12 cellular contexts compared by ENCODE assay signal in genomic region chr2:240615830-240616547, GRCh38. TPM values are rescaled to one million over a fixed set of nuclear protein-coding genes. Genes with fewer than 3 reads are reported as not detected.
DNase-seq lines count a peak whose midpoint lies in the region; ATAC-seq and TF ChIP-seq lines count a peak whose summit lies in the region.
"Had no signal": no experiment of that assay in that cellular context is flagged by ENCODE, and none has a peak within 500 bp of the region (broad histone marks: within the 10 kb centered on the region; RNA-seq: fewer than 3 reads in every experiment).

No MANE protein-coding gene starts in this region.

- intact Hi-C loops in lower lobe of right lung (cut with DNase I): no loop called here

- H3K4me1 ChIP-seq in lower lobe of right lung: peaks cover 28% of the 10 kb centered on the region

- H3K9me3 ChIP-seq in WERI-Rb-1 (ENCODE audit: severe bottlenecking) (peaks cover 9% of the 10 kb centered on the region), lower lobe of right lung (no peaks in the 10 kb centered on the region)

- ATAC-seq in lower lobe of right lung (no peak), HG03520 (IDR thresholded peaks at IDR 0.05; ENCODE audit: unreplicated experiment) (no peak), omental fat pad (ENCODE audit: low FRiP score) (no peak)
- ATAC-seq: esophagus mucosa had no signal

- no peak for TF ChIP-seq CTCF in WERI-Rb-1 (IDR thresholded peaks at IDR 0.05; ENCODE audit: low read depth, low read length)
- no peak for TF ChIP-seq CTCF in lower lobe of right lung (IDR thresholded peaks at IDR 0.05)
- TF ChIP-seq CTCF in omental fat pad (IDR thresholded peaks at IDR 0.05): no peak

- DNase-seq in NCI-H2029 (lab: John Stamatoyannopoulos, UW) (peak; percentile 35), NCI-H2029 treated with DMSO at 0.1 percent for 48 hours (lab: John Stamatoyannopoulos, UW) (no peak), DMS 273 treated with DMSO at 0.1 percent for 48 hours (lab: John Stamatoyannopoulos, UW) (peak; percentile 57), WERI-Rb-1 (peak; percentile 2), lower lobe of right lung (peak; percentile 42), SK-N-DZ (ENCODE audit: low spot score) (no peak), omental fat pad (ENCODE audit: low spot score) (no peak)
- DNase-seq: activated CD4-positive, alpha-beta T cell treated with anti-CD3 and anti-CD28 coated beads, Interleukin-2, amount 50 U/mL, for 1 hour; HCEC 1CT had no signal

- H3K4me3 ChIP-seq in WERI-Rb-1 (ENCODE audit: low read depth, low read length) (no peak overlapping the region), lower lobe of right lung (no peak overlapping the region)

- H3K27me3 ChIP-seq in WERI-Rb-1 (ENCODE audit: insufficient read depth, low read depth, severe bottlenecking) (no peaks in the 10 kb centered on the region), lower lobe of right lung (ENCODE audit: low read depth) (no peaks in the 10 kb centered on the region)

- H3K27ac ChIP-seq in WERI-Rb-1: no peak overlapping the region
- no peak overlapping the region for H3K27ac ChIP-seq in lower lobe of right lung
- H3K27ac ChIP-seq: 22Rv1 had no signal

- H3K36me3 ChIP-seq in WERI-Rb-1: no peaks in the 10 kb centered on the region
- no peaks in the 10 kb centered on the region for H3K36me3 ChIP-seq in lower lobe of right lung

RNA-seq across cellular contexts. Expression of gene GPR35, which starts 9.3 kb away (rescaled TPM):
- total RNA-seq in lower lobe of right lung: 4.7 TPM
- polyA plus RNA-seq in SK-N-DZ (2014; cell fraction: cytosol; rRNA removed): not detected in 2 replicates
- polyA plus RNA-seq in SK-N-DZ (2014; cell fraction: nucleus; rRNA removed): 0.16 TPM in 1 of 2 replicates, not detected in the other
- total RNA-seq in omental fat pad: 1 to 10 TPM; 1.3 to 2.4 (median 1.9) TPM

RNA-seq across cellular contexts. Expression of gene CAPN10, which starts 29.5 kb away (rescaled TPM):
- total RNA-seq in lower lobe of right lung: 37.2 TPM
- 33.5 and 49.4 TPM in 2 replicates for polyA plus RNA-seq in SK-N-DZ (2014; cell fraction: cytosol; rRNA removed)
- polyA plus RNA-seq in SK-N-DZ (2014; cell fraction: nucleus; rRNA removed): 222 and 266 TPM in 2 replicates
- total RNA-seq in omental fat pad: 10 to 100 TPM; 11.6 to 22.6 (median 17.7) TPM

RNA-seq across cellular contexts. Expression of gene RNPEPL1, which starts 47.7 kb away (rescaled TPM):
- total RNA-seq in lower lobe of right lung (102 TPM), omental fat pad (10 to 100 TPM; 41.6 to 97.4 (median 71.8) TPM)
- polyA plus RNA-seq in SK-N-DZ (2014; cell fraction: cytosol; rRNA removed): 20.9 and 24.6 TPM in 2 replicates
- polyA plus RNA-seq in SK-N-DZ (2014; cell fraction: nucleus; rRNA removed): 52.1 and 94.9 TPM in 2 replicates

RNA-seq across cellular contexts. Expression of gene DUSP28, which starts 55.8 kb away (rescaled TPM):
- total RNA-seq in lower lobe of right lung (5.7 TPM), omental fat pad (1 to 10 TPM; 3.3 to 5.5 (median 4.7) TPM)
- 8.2 and 11.3 TPM in 2 replicates for polyA plus RNA-seq in SK-N-DZ (2014; cell fraction: cytosol; rRNA removed)
- 3.3 and 6.3 TPM in 2 replicates for polyA plus RNA-seq in SK-N-DZ (2014; cell fraction: nucleus; rRNA removed)

RNA-seq across cellular contexts. Expression of gene ANKMY1, which starts 58.2 kb away (rescaled TPM):
- total RNA-seq in lower lobe of right lung: 29.3 TPM
- polyA plus RNA-seq in SK-N-DZ (2014; cell fraction: cytosol; rRNA removed): 11.4 and 18.0 TPM in 2 replicates
- 16.7 and 28.4 TPM in 2 replicates for polyA plus RNA-seq in SK-N-DZ (2014; cell fraction: nucleus; rRNA removed)
- 10 to 100 TPM in 3 of 4 donors, 1 to 10 TPM in 1; 8.3 to 23.2 (median 16.7) TPM for total RNA-seq in omental fat pad

Comparison
In these comparisons a context has a peak if more than half of its experiments do, and no peak if none do; other contexts are left out.
1. DNase-seq: peak in NCI-H2029 (single experiment), DMS 273 treated with DMSO at 0.1 percent for 48 hours (single experiment), WERI-Rb-1 (single experiment) and lower lobe of right lung (single experiment); none in NCI-H2029 treated with DMSO at 0.1 percent for 48 hours (single experiment), SK-N-DZ (single experiment) and omental fat pad (single experiment).